Comparison of ENCODE assay signal across 22 cellular contexts in genomic region chr18:58631301-58631700, GRCh38. TPM values are rescaled to one million over a fixed set of nuclear protein-coding genes. Genes with fewer than 3 reads are reported as not detected.
A peak's percentile ranks its signal among the peaks of the same experiment; 100 is the strongest.
DNase-seq lines count a peak whose midpoint lies in the region; ATAC-seq, FAIRE-seq and TF ChIP-seq lines count a peak whose summit lies in the region.
"Had no signal": no experiment of that assay in that cellular context is flagged by ENCODE, and none has a peak within 500 bp of the region (broad histone marks: within the 10 kb centered on the region; RNA-seq: fewer than 3 reads in every experiment).

No MANE protein-coding gene starts in this region.

- no peak for FAIRE-seq in H1 (lab: Jason Lieb, UNC)
- FAIRE-seq: H54, HepG2 had no signal

- H3K27me3 Mint-ChIP-seq in activated CD4-positive, alpha-beta T cell treated with anti-CD3 and anti-CD28 coated beads, Interleukin-2, amount 10 ng/mL, durations not matched to agents 24 days and 14 days: peaks cover 7% of the 10 kb centered on the region

- H3K4me1 ChIP-seq in left ventricle myocardium inferior: peaks cover 36% of the 10 kb centered on the region
- H3K4me1 ChIP-seq in heart right ventricle: peaks cover 0 to 9% (median 0%) of the 10 kb centered on the region in 9 donors
- H3K4me1 ChIP-seq in H1 (replicated peaks in 1 of 4; ENCODE audit: control insufficient read depth in 3 of 4, insufficient read depth in 4 of 4, low read length in 3 of 4): peaks cover 0 to 9% (median 5%) of the 10 kb centered on the region in 4 experiments; a peak in 3 of 7 replicates
- peaks cover 40% of the 10 kb centered on the region for H3K4me1 ChIP-seq in psoas muscle

- CTCF ChIA-PET in H1 (lab: Charles Lee; ENCODE audit: partially characterized antibody): interaction anchor here (0.9 to 1.2 kb wide), 2 partner anchors 9 to 456 kb away, joined by 3 to 5 read pairs; no protein-coding TSS in a partner anchor

- WGBS in heart right ventricle, 2 donors: 75 to 78% methylated on average over 5 of the region's 5 CpGs
- whole genome bisulfite sequencing in H1 (ENCODE audit: extremely low coverage in 1 of 2, insufficient coverage in 1 of 2, insufficient read length in 1 of 2, insufficient replicate concordance in 2 of 2, low coverage in 1 of 2, low lambda C conversion rate in 2 of 2, missing lambda C conversion rate in 1 of 2), 2 experiments: 87% methylated on average over 5 of the region's 5 CpGs; no CpG with 5 or more reads in 1 of the 2 experiments
- 39 to 53% (median 41%) methylated on average over 5 of the region's 5 CpGs for WGBS in psoas muscle, 3 donors

- no peak overlapping the region for H4K91ac ChIP-seq in H1 (replicated peaks; ENCODE audit: insufficient read length, low read length)

- intact Hi-C loops in left ventricle myocardium inferior (cut with micrococcal nuclease) (no loop called here), heart right ventricle (cut with DNase I) (loop anchor here in 1 of 10 donors (5.0 kb wide), 1 partner anchor 34 kb away; no protein-coding TSS in a partner anchor), psoas muscle (cut with DNase I) (loop anchor here in 1 of 2 donors (5.0 kb wide), 1 partner anchor 41 kb away; the partner anchor contains the start of gene MALT1)
- intact Hi-C loops in activated CD4-positive, alpha-beta T cell treated with anti-CD3 and anti-CD28 coated beads, Interleukin-2, amount 10 ng/mL, durations not matched to agents 24 days and 14 days (cut with micrococcal nuclease): no loop called here

- H3K4me3 ChIP-seq in left ventricle myocardium inferior (no peak overlapping the region), heart right ventricle (no peak overlapping the region), H1 (ENCODE audit: extremely low read depth in 1 of 4, insufficient read depth in 2 of 4, low read depth in 3 of 4, low read length in 4 of 4) (no peak overlapping the region), psoas muscle (no peak overlapping the region)
- H3K4me3 ChIP-seq: BLaER1, SJSA1 had no signal

- H3K14ac ChIP-seq in H1 (ENCODE audit: insufficient read length): no peak overlapping the region

- POLR2A ChIA-PET in H1 (lab: Charles Lee; ENCODE audit: partially characterized antibody): interaction anchor here (1.1 to 1.2 kb wide), 2 partner anchors 12 to 24 kb away, joined by 3 read pairs; no protein-coding TSS in a partner anchor

- H3K36me3 ChIP-seq in left ventricle myocardium inferior: no peaks in the 10 kb centered on the region
- H3K36me3 ChIP-seq in heart right ventricle: no peaks in the 10 kb centered on the region
- H3K36me3 ChIP-seq in H1 (ENCODE audit: control insufficient read depth in 2 of 4, insufficient read depth in 4 of 4, low read length in 3 of 4): no peaks in the 10 kb centered on the region
- no peaks in the 10 kb centered on the region for H3K36me3 ChIP-seq in psoas muscle (ENCODE audit: insufficient read depth in 1 of 2, low read depth in 1 of 2)
- H3K36me3 ChIP-seq: BLaER1, SJSA1 had no signal

- no peak for ATAC-seq in heart right ventricle
- peak; percentile 52 to 69 (median 63) for ATAC-seq in psoas muscle
- no peak for ATAC-seq in HG02885 (IDR thresholded peaks at IDR 0.05; ENCODE audit: poor library complexity, unreplicated experiment)
- ATAC-seq in HG02759 (IDR thresholded peaks at IDR 0.05; ENCODE audit: unreplicated experiment): no peak
- ATAC-seq: HepG2, PC-3, Right ventricle myocardium inferior had no signal

- H3K4ac ChIP-seq in H1 (replicated peaks; ENCODE audit: insufficient read length, low read depth, low read length): no peak overlapping the region

- H4K20me1 ChIP-seq in H1 (replicated peaks in 1 of 2; ENCODE audit: control insufficient read depth in 1 of 2, insufficient read depth in 2 of 2, low read length in 2 of 2): no peaks in the 10 kb centered on the region
- H4K20me1 ChIP-seq: BLaER1 had no signal

- H2BK20ac ChIP-seq in H1 (ENCODE audit: low read length): no peak overlapping the region

- H3K4me2 ChIP-seq in H1 (ENCODE audit: insufficient read depth in 1 of 2, low read depth in 2 of 2, low read length in 2 of 2): no peak overlapping the region
- H3K4me2 ChIP-seq: BLaER1 had no signal

- H3K27ac ChIP-seq in left ventricle myocardium inferior (replicated peaks) (peak overlapping the region; percentile 81), heart right ventricle (peak overlapping the region in 3 of 10 donors; percentile 17 to 71 (median 18)), H1 (ENCODE audit: low read depth, low read length) (no peak overlapping the region), psoas muscle (peak overlapping the region; percentile 79)
- H3K27ac ChIP-seq: BLaER1, SJSA1 had no signal

- no peak for TF ChIP-seq POLR2A in H1 (IDR thresholded peaks at IDR 0.05; ENCODE audit: control extremely low read depth in 1 of 2, low read depth in 2 of 2, low read length in 2 of 2)

- H2AK5ac ChIP-seq in H1 (ENCODE audit: low read depth, low read length): no peak overlapping the region

- H2AFZ ChIP-seq in H1 (ENCODE audit: low read length): 0 out of 2 replicates have a peak overlapping the region, but pooled peaks have one; percentile 16

- H3K4me3 Mint-ChIP-seq in activated CD4-positive, alpha-beta T cell treated with anti-CD3 and anti-CD28 coated beads, Interleukin-2, amount 10 ng/mL, durations not matched to agents 24 days and 14 days: no peak overlapping the region
- H3K4me3 Mint-ChIP-seq: CD4-positive, CD25-positive, alpha-beta regulatory T cell had no signal

- H3K79me2 ChIP-seq in H1 (ENCODE audit: control insufficient read depth in 1 of 2, insufficient read depth in 2 of 2, low read length in 2 of 2): no peaks in the 10 kb centered on the region

- no peak overlapping the region for H3K27ac Mint-ChIP-seq in activated CD4-positive, alpha-beta T cell treated with anti-CD3 and anti-CD28 coated beads, Interleukin-2, amount 10 ng/mL, durations not matched to agents 24 days and 14 days

- H2BK12ac ChIP-seq in H1 (ENCODE audit: low read depth, low read length): no peak overlapping the region

- no peak overlapping the region for H2BK120ac ChIP-seq in H1 (replicated peaks; ENCODE audit: low read depth, low read length)

- H4K8ac ChIP-seq in H1 (ENCODE audit: extremely low read depth, insufficient read depth, low read length): no peak overlapping the region

- peaks cover 2% of the 10 kb centered on the region for H3K36me3 Mint-ChIP-seq in activated CD4-positive, alpha-beta T cell treated with anti-CD3 and anti-CD28 coated beads, Interleukin-2, amount 10 ng/mL, durations not matched to agents 24 days and 14 days (ENCODE audit: low read depth)

- H3K9me3 Mint-ChIP-seq in activated CD4-positive, alpha-beta T cell treated with anti-CD3 and anti-CD28 coated beads, Interleukin-2, amount 10 ng/mL, durations not matched to agents 24 days and 14 days: no peaks in the 10 kb centered on the region

- H3K4me1 Mint-ChIP-seq in activated CD4-positive, alpha-beta T cell treated with anti-CD3 and anti-CD28 coated beads, Interleukin-2, amount 10 ng/mL, durations not matched to agents 24 days and 14 days: peaks cover 36% of the 10 kb centered on the region

- no peak overlapping the region for H2BK15ac ChIP-seq in H1 (ENCODE audit: low read length)

- H3K23ac ChIP-seq in H1 (ENCODE audit: insufficient read length): no peak overlapping the region

- TF ChIP-seq CTCF in left ventricle myocardium inferior (IDR thresholded peaks at IDR 0.05; ENCODE audit: borderline replicate concordance): no peak
- TF ChIP-seq CTCF in heart right ventricle (IDR thresholded peaks at IDR 0.05): no peak
- no peak for TF ChIP-seq CTCF in H1 (IDR thresholded peaks at IDR 0.05; ENCODE audit: control extremely low read depth in 1 of 3, insufficient read depth in 1 of 3, low read depth in 1 of 3, low read length in 3 of 3)
- TF ChIP-seq CTCF in psoas muscle (IDR thresholded peaks at IDR 0.05): no peak

- no peaks in the 10 kb centered on the region for H3K27me3 ChIP-seq in left ventricle myocardium inferior (ENCODE audit: low read depth)
- no peaks in the 10 kb centered on the region for H3K27me3 ChIP-seq in heart right ventricle
- no peaks in the 10 kb centered on the region for H3K27me3 ChIP-seq in H1 (replicated peaks in 1 of 4; ENCODE audit: control insufficient read depth in 3 of 4, extremely low read depth in 1 of 4, insufficient read depth in 3 of 4, low read length in 3 of 4)
- no peaks in the 10 kb centered on the region for H3K27me3 ChIP-seq in psoas muscle (ENCODE audit: insufficient read depth in 3 of 3, low read length in 2 of 3)
- H3K27me3 ChIP-seq: BLaER1, SJSA1 had no signal

- no peak for TF ChIP-seq RAD21 in H1 (IDR thresholded peaks at IDR 0.05 in 1 of 2, conservative IDR thresholded peaks at IDR 0.05 in 1 of 2; ENCODE audit: low read depth in 2 of 2, low read length in 2 of 2)

- H4K5ac ChIP-seq in H1 (ENCODE audit: insufficient read length, low read depth, low read length): no peak overlapping the region

- H2BK5ac ChIP-seq in H1 (ENCODE audit: low read depth, low read length): no peak overlapping the region

- H3K56ac ChIP-seq in H1 (replicated peaks; ENCODE audit: insufficient read length, low read depth, low read length): no peak overlapping the region

- no peak overlapping the region for H3K18ac ChIP-seq in H1 (ENCODE audit: extremely low read depth, low read length)

- H3K23me2 ChIP-seq in H1 (ENCODE audit: low read depth, low read length): no peaks in the 10 kb centered on the region; the same call in 1 of the 2 replicates

- no peak overlapping the region for H3K9ac ChIP-seq in H1 (replicated peaks in 1 of 4; ENCODE audit: extremely low read depth in 1 of 4, low read depth in 3 of 4, low read length in 3 of 4)
- H3K9ac ChIP-seq: BLaER1 had no signal

- DNase-seq in left ventricle myocardium inferior: no peak
- DNase-seq in heart right ventricle: no peak
- no peak for DNase-seq in H1 (ENCODE audit: low read depth in 1 of 2, low spot score in 2 of 2)
- DNase-seq in psoas muscle: no peak
- no peak for DNase-seq in activated CD4-positive, alpha-beta T cell treated with anti-CD3 and anti-CD28 coated beads, Interleukin-2, amount 10 ng/mL, durations not matched to agents 24 days and 14 days
- DNase-seq: CD4-positive, CD25-positive, alpha-beta regulatory T cell; Kasumi-1; NCI-H1092 treated with DMSO at 0.1 percent for 48 hours; NCI-H1436; NCI-H187; NCI-H2081 treated with DMSO at 0.1 percent for 48 hours; NCI-H524; NCI-H774; NK-92 treated with Interleukin-12 subunit alpha and Interleukin-12 subunit beta, amount 100 ng/mL, for 24 hours; PC-3 had no signal

- H3K9me3 ChIP-seq in left ventricle myocardium inferior (replicated peaks): no peaks in the 10 kb centered on the region
- H3K9me3 ChIP-seq in heart right ventricle: no peaks in the 10 kb centered on the region
- H3K9me3 ChIP-seq in H1 (ENCODE audit: insufficient read depth in 2 of 2, low read depth in 1 of 2, low read length in 1 of 2): no peaks in the 10 kb centered on the region
- no peaks in the 10 kb centered on the region for H3K9me3 ChIP-seq in psoas muscle
- H3K9me3 ChIP-seq: BLaER1 had no signal

- H3K79me1 ChIP-seq in H1 (ENCODE audit: low read depth, low read length): no peaks in the 10 kb centered on the region

- no peak for TF ChIP-seq EP300 in H1 (IDR thresholded peaks at IDR 0.05; ENCODE audit: borderline replicate concordance in 1 of 2, low read depth in 2 of 2, low read length in 2 of 2)

RNA-seq across cellular contexts. Expression of gene ALPK2, which starts 2.4 kb away (rescaled TPM):
- total RNA-seq in left ventricle myocardium inferior (182 TPM), heart right ventricle (100 to 1,000 TPM; 166 to 271 (median 216) TPM), psoas muscle (100 to 1,000 TPM in 1 of 4 donors, 10 to 100 TPM in 3; 53.8 to 108 (median 63.4) TPM)
- polyA plus RNA-seq in heart right ventricle (10 to 100 TPM in 1 of 2 donors, 1 to 10 TPM in 1; 7.8 to 39.5 TPM), H1 (2011; rRNA removed) (0.09 and 0.13 TPM in 2 replicates), psoas muscle (10 to 100 TPM in 2 of 3 donors, 1 to 10 TPM in 1; 9.6 to 34.1 (median 22.0) TPM)
- total RNA-seq in H1 (2021; fragmentation: NEBNext Ultra II Directional; extraction: Animal tissue kit (Norgen Biotek cat#: 25700)): 0.38 and 0.41 TPM in 2 replicates
- 0.31 TPM for polyA plus RNA-seq in H1 (2011; cell fraction: cytosol; rRNA removed)
- polyA plus RNA-seq in H1 (2011; cell fraction: nucleus; rRNA removed): 0.19 TPM
- 0.15 to 0.65 TPM (median 0.39 TPM) in 4 replicates for polyA plus RNA-seq in H1 (2012, experiment 1 of 2)
- not detected for polyA plus RNA-seq in H1 (2012, experiment 2 of 2)
- polyA plus RNA-seq in H1 (2013, experiment 1 of 2): 0.12 TPM
- 0.28 TPM for polyA plus RNA-seq in H1 (2013, experiment 2 of 2)
- 0.49 and 0.54 TPM in 2 replicates for polyA minus RNA-seq in H1 (2011; rRNA and poly(A)+ RNA removed)
- 1.6 TPM for polyA minus RNA-seq in H1 (2011; cell fraction: cytosol; rRNA and poly(A)+ RNA removed)
- 1.3 TPM for polyA minus RNA-seq in H1 (2011; cell fraction: nucleus; rRNA and poly(A)+ RNA removed)
- 0.07 and 0.23 TPM in 2 replicates for total RNA-seq in activated CD4-positive, alpha-beta T cell treated with anti-CD3 and anti-CD28 coated beads, Interleukin-2, amount 10 ng/mL, durations not matched to agents 24 days and 14 days
- polyA plus RNA-seq: CD4-positive, CD25-positive, alpha-beta regulatory T cell had no signal

RNA-seq across cellular contexts. Expression of gene MALT1, which starts 40.0 kb away (rescaled TPM):
- 8.6 TPM for total RNA-seq in left ventricle myocardium inferior
- 10 to 100 TPM in 7 of 10 donors, 1 to 10 TPM in 3; 8.1 to 20.0 (median 10.6) TPM for total RNA-seq in heart right ventricle
- polyA plus RNA-seq in heart right ventricle: 10 to 100 TPM in 1 of 2 donors, 1 to 10 TPM in 1; 4.4 to 11.3 TPM
- 25.9 and 26.1 TPM in 2 replicates for total RNA-seq in H1 (2021; fragmentation: NEBNext Ultra II Directional; extraction: Animal tissue kit (Norgen Biotek cat#: 25700))
- polyA plus RNA-seq in H1 (2011; rRNA removed): 5.2 and 10.7 TPM in 2 replicates
- 8.3 TPM for polyA plus RNA-seq in H1 (2011; cell fraction: cytosol; rRNA removed)
- polyA plus RNA-seq in H1 (2011; cell fraction: nucleus; rRNA removed): 7.2 TPM
- polyA plus RNA-seq in H1 (2012, experiment 1 of 2): 7.3 to 17.1 TPM (median 11.3 TPM) in 4 replicates
- 0.85 TPM for polyA plus RNA-seq in H1 (2012, experiment 2 of 2)
- polyA plus RNA-seq in H1 (2013, experiment 1 of 2): 7.6 TPM
- 6.7 TPM for polyA plus RNA-seq in H1 (2013, experiment 2 of 2)
- polyA minus RNA-seq in H1 (2011; rRNA and poly(A)+ RNA removed): 19.9 and 38.4 TPM in 2 replicates
- polyA minus RNA-seq in H1 (2011; cell fraction: cytosol; rRNA and poly(A)+ RNA removed): 12.1 TPM
- 28.0 TPM for polyA minus RNA-seq in H1 (2011; cell fraction: nucleus; rRNA and poly(A)+ RNA removed)
- total RNA-seq in psoas muscle: 10 to 100 TPM in 2 of 4 donors, 1 to 10 TPM in 2; 7.1 to 11.2 (median 9.8) TPM
- polyA plus RNA-seq in psoas muscle: 10 to 100 TPM in 1 of 3 donors, 1 to 10 TPM in 2; 3.2 to 10.3 (median 6.5) TPM
- 22.7 and 24.9 TPM in 2 replicates for total RNA-seq in activated CD4-positive, alpha-beta T cell treated with anti-CD3 and anti-CD28 coated beads, Interleukin-2, amount 10 ng/mL, durations not matched to agents 24 days and 14 days

Comparison
In these comparisons a context has a peak if more than half of its experiments do, and no peak if none do; other contexts are left out.
1. ATAC-seq: peak in psoas muscle (4 of 4); none in heart right ventricle (0 of 8), HG02885 (single experiment) and HG02759 (single experiment).
2. RNA of gene ALPK2, which starts 2.4 kb away (total RNA-seq): 166 to 271 TPM in heart right ventricle, 182 TPM in left ventricle myocardium inferior (single experiment) and 53.8 to 108 TPM in psoas muscle; 0.38 to 0.41 TPM in H1 and 0.07 to 0.23 TPM in activated CD4-positive, alpha-beta T cell treated with anti-CD3 and anti-CD28 coated beads, Interleukin-2, amount 10 ng/mL, durations not matched to agents 24 days and 14 days; every median in the first group is over 10 times any median in the second.